In the genomic region with DNA sequence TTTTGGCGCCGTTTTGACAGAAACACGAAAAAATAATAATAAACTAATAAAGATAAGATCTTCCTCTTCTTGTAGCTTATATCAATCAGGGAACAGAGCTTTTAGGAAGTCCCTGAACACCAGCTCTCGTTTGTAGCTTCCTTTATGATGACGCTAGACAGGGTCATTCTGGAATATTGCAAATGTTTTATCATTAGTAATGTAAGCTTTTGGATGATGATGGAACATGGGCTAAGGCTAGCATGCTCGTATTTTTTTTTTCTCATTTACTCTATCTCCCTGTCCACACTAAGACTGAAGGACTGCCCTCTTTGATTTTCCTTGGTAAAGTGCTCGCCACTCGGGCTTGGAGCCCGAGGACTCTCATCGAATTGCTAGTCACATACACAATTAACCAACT, we compare ENCODE assay signal across 1 cellular context.
TF ChIP-seq lines count a peak whose summit lies in the region.

No MANE protein-coding gene starts in this region.

TF ChIP-seq in GM23338, 12 proteins besides CTCF, POLR2A, EP300 and RAD21 (continued from another document):
- TF ChIP-seq, protein P1, sequence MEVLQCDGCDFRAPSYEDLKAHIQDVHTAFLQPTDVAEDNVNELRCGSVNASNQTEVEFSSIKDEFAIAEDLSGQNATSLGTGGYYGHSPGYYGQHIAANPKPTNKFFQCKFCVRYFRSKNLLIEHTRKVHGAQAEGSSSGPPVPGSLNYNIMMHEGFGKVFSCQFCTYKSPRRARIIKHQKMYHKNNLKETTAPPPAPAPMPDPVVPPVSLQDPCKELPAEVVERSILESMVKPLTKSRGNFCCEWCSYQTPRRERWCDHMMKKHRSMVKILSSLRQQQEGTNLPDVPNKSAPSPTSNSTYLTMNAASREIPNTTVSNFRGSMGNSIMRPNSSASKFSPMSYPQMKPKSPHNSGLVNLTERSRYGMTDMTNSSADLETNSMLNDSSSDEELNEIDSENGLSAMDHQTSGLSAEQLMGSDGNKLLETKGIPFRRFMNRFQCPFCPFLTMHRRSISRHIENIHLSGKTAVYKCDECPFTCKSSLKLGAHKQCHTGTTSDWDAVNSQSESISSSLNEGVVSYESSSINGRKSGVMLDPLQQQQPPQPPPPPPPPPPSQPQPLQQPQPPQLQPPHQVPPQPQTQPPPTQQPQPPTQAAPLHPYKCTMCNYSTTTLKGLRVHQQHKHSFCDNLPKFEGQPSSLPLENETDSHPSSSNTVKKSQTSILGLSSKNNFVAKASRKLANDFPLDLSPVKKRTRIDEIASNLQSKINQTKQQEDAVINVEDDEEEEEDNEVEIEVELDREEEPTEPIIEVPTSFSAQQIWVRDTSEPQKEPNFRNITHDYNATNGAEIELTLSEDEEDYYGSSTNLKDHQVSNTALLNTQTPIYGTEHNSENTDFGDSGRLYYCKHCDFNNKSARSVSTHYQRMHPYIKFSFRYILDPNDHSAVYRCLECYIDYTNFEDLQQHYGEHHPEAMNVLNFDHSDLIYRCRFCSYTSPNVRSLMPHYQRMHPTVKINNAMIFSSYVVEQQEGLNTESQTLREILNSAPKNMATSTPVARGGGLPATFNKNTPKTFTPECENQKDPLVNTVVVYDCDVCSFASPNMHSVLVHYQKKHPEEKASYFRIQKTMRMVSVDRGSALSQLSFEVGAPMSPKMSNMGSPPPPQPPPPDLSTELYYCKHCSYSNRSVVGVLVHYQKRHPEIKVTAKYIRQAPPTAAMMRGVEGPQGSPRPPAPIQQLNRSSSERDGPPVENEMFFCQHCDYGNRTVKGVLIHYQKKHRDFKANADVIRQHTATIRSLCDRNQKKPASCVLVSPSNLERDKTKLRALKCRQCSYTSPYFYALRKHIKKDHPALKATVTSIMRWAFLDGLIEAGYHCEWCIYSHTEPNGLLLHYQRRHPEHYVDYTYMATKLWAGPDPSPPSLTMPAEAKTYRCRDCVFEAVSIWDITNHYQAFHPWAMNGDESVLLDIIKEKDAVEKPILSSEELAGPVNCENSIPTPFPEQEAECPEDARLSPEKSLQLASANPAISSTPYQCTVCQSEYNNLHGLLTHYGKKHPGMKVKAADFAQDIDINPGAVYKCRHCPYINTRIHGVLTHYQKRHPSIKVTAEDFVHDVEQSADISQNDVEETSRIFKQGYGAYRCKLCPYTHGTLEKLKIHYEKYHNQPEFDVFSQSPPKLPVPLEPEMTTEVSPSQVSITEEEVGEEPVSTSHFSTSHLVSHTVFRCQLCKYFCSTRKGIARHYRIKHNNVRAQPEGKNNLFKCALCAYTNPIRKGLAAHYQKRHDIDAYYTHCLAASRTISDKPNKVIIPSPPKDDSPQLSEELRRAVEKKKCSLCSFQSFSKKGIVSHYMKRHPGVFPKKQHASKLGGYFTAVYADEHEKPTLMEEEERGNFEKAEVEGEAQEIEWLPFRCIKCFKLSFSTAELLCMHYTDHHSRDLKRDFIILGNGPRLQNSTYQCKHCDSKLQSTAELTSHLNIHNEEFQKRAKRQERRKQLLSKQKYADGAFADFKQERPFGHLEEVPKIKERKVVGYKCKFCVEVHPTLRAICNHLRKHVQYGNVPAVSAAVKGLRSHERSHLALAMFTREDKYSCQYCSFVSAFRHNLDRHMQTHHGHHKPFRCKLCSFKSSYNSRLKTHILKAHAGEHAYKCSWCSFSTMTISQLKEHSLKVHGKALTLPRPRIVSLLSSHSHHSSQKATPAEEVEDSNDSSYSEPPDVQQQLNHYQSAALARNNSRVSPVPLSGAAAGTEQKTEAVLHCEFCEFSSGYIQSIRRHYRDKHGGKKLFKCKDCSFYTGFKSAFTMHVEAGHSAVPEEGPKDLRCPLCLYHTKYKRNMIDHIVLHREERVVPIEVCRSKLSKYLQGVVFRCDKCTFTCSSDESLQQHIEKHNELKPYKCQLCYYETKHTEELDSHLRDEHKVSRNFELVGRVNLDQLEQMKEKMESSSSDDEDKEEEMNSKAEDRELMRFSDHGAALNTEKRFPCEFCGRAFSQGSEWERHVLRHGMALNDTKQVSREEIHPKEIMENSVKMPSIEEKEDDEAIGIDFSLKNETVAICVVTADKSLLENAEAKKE (CRISPR knock-in tag; IDR thresholded peaks at IDR 0.05) = no peak
- TF ChIP-seq, protein P2, sequence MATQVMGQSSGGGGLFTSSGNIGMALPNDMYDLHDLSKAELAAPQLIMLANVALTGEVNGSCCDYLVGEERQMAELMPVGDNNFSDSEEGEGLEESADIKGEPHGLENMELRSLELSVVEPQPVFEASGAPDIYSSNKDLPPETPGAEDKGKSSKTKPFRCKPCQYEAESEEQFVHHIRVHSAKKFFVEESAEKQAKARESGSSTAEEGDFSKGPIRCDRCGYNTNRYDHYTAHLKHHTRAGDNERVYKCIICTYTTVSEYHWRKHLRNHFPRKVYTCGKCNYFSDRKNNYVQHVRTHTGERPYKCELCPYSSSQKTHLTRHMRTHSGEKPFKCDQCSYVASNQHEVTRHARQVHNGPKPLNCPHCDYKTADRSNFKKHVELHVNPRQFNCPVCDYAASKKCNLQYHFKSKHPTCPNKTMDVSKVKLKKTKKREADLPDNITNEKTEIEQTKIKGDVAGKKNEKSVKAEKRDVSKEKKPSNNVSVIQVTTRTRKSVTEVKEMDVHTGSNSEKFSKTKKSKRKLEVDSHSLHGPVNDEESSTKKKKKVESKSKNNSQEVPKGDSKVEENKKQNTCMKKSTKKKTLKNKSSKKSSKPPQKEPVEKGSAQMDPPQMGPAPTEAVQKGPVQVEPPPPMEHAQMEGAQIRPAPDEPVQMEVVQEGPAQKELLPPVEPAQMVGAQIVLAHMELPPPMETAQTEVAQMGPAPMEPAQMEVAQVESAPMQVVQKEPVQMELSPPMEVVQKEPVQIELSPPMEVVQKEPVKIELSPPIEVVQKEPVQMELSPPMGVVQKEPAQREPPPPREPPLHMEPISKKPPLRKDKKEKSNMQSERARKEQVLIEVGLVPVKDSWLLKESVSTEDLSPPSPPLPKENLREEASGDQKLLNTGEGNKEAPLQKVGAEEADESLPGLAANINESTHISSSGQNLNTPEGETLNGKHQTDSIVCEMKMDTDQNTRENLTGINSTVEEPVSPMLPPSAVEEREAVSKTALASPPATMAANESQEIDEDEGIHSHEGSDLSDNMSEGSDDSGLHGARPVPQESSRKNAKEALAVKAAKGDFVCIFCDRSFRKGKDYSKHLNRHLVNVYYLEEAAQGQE (IDR thresholded peaks at IDR 0.05; ENCODE audit: unreplicated experiment) = no peak
- TF ChIP-seq, protein P3, sequence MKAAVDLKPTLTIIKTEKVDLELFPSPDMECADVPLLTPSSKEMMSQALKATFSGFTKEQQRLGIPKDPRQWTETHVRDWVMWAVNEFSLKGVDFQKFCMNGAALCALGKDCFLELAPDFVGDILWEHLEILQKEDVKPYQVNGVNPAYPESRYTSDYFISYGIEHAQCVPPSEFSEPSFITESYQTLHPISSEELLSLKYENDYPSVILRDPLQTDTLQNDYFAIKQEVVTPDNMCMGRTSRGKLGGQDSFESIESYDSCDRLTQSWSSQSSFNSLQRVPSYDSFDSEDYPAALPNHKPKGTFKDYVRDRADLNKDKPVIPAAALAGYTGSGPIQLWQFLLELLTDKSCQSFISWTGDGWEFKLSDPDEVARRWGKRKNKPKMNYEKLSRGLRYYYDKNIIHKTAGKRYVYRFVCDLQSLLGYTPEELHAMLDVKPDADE (IDR thresholded peaks at IDR 0.05) = no peak
- TF ChIP-seq NANOG (IDR thresholded peaks at IDR 0.05; ENCODE audit: borderline replicate concordance) (no peak), CREB1 (CRISPR knock-in tag; IDR thresholded peaks at IDR 0.05; ENCODE audit: low read depth) (no peak), POLR2AphosphoS5 (IDR thresholded peaks at IDR 0.05; ENCODE audit: low read depth) (no peak), ZNF331 (CRISPR knock-in tag; IDR thresholded peaks at IDR 0.05; ENCODE audit: low read depth) (no peak), EZH2 (IDR thresholded peaks at IDR 0.05; ENCODE audit: low read depth, unreplicated experiment) (no peak), STAT1 (IDR thresholded peaks at IDR 0.05; ENCODE audit: unreplicated experiment) (no peak), ZNF114 (CRISPR knock-in tag; IDR thresholded peaks at IDR 0.05) (no peak)
